Comparison of ENCODE assay signal across 12 cellular contexts in genomic region chr10:34792881-34793280, GRCh38. TPM values are rescaled to one million over a fixed set of nuclear protein-coding genes. Genes with fewer than 3 reads are reported as not detected.
DNase-seq lines count a peak whose midpoint lies in the region; ATAC-seq and TF ChIP-seq lines count a peak whose summit lies in the region.
"Had no signal": no experiment of that assay in that cellular context is flagged by ENCODE, and none has a peak within 500 bp of the region (broad histone marks: within the 10 kb centered on the region; RNA-seq: fewer than 3 reads in every experiment).

No MANE protein-coding gene starts in this region.

- no peak for TF ChIP-seq EP300 in suprapubic skin (IDR thresholded peaks at IDR 0.05)

- peaks cover 14% of the 10 kb centered on the region for H3K36me3 Mint-ChIP-seq in WTC11
- no peaks in the 10 kb centered on the region for H3K36me3 Mint-ChIP-seq in neural crest cell (ENCODE audit: low read depth)
- peaks cover 13% of the 10 kb centered on the region for H3K36me3 Mint-ChIP-seq in nephron progenitor cell (ENCODE audit: low read depth)
- H3K36me3 Mint-ChIP-seq: T-cell had no signal

- CTCF ChIA-PET in HEK293 (lab: Yijun Ruan, JAX), result interaction anchor here (0.8 kb wide), 1 partner anchor 75 kb away, joined by 3 read pairs; no protein-coding TSS in a partner anchor
- CTCF ChIA-PET in WTC11 (lab: Charles Lee), result interaction anchor here (0.6 to 2.6 kb wide), 5 partner anchors 21 to 85 kb away, joined by 3 to 16 read pairs (median 4); no protein-coding TSS in a partner anchor

- POLR2A ChIA-PET in HEK293 (lab: Yijun Ruan, JAX) (no interaction called here), WTC11 (lab: Charles Lee) (interaction anchor here (0.7 kb wide), 1 partner anchor 41 kb away, joined by 4 read pairs; no protein-coding TSS in a partner anchor)

- DNase-seq in NCI-H2081 (lab: John Stamatoyannopoulos, UW) (peak; percentile 24 to 62), NCI-H2081 treated with DMSO at 0.1 percent for 48 hours (lab: John Stamatoyannopoulos, UW) (no peak), WTC11 (ENCODE audit: low spot score) (no peak), neural crest cell (ENCODE audit: low read depth, low spot score) (no peak), nephron progenitor cell (no peak), suprapubic skin (ENCODE audit: low spot score in 2 of 2) (no peak)
- DNase-seq: KBM-7, NCI-H1436 treated with DMSO at 0.1 percent for 48 hours, T-cell had no signal

- peaks cover 0 to 3% of the 10 kb centered on the region in 2 experiments; a peak in 1 of 3 replicates for H3K36me3 ChIP-seq in HEK293 (ENCODE audit: control insufficient read depth in 2 of 2, insufficient read depth in 1 of 2, low read length in 2 of 2)
- H3K36me3 ChIP-seq in suprapubic skin, result no peaks in the 10 kb centered on the region

- TF ChIP-seq CTCF in HEK293 (tag by site-specific recombination; IDR thresholded peaks at IDR 0.05) (no peak), WTC11 (IDR thresholded peaks at IDR 0.05) (no peak), neural crest cell (conservative IDR thresholded peaks at IDR 0.05) (no peak), nephron progenitor cell (IDR thresholded peaks at IDR 0.05) (no peak), suprapubic skin (IDR thresholded peaks at IDR 0.05) (no peak)

- H3K9me3 Mint-ChIP-seq in WTC11, result peaks cover 4% of the 10 kb centered on the region; the same call in 1 of the 2 replicates
- no peaks in the 10 kb centered on the region for H3K9me3 Mint-ChIP-seq in neural crest cell
- no peaks in the 10 kb centered on the region for H3K9me3 Mint-ChIP-seq in nephron progenitor cell
- H3K9me3 Mint-ChIP-seq: T-cell had no signal

- H3K9me3 ChIP-seq in HEK293 (ENCODE audit: control insufficient read depth, insufficient read depth, low read depth, low read length) (no peaks in the 10 kb centered on the region), suprapubic skin (no peaks in the 10 kb centered on the region)

- H3K27me3 ChIP-seq in suprapubic skin, result no peaks in the 10 kb centered on the region

- 50% methylated on average over 7 of the region's 7 CpGs for WGBS in suprapubic skin

- H3K27me3 Mint-ChIP-seq in WTC11 (ENCODE audit: low read depth) (no peaks in the 10 kb centered on the region), neural crest cell (ENCODE audit: low read depth) (no peaks in the 10 kb centered on the region), nephron progenitor cell (ENCODE audit: low read depth, poor library complexity) (no peaks in the 10 kb centered on the region)

- no peak for TF ChIP-seq POLR2A in suprapubic skin (IDR thresholded peaks at IDR 0.05)

- H3K4me3 Mint-ChIP-seq in WTC11 (no peak overlapping the region), neural crest cell (no peak overlapping the region), nephron progenitor cell (no peak overlapping the region)
- H3K4me3 Mint-ChIP-seq: T-cell had no signal

- H3K27ac ChIP-seq in HEK293 (ENCODE audit: extremely low read depth, low read depth, low read length) (no peak overlapping the region), suprapubic skin (no peak overlapping the region)
- H3K27ac ChIP-seq: C4-2B had no signal

- H3K4me1 ChIP-seq in HEK293 (ENCODE audit: control insufficient read depth, insufficient read depth, low read length), result peaks cover 22% of the 10 kb centered on the region
- peaks cover 37% of the 10 kb centered on the region for H3K4me1 ChIP-seq in suprapubic skin

- ATAC-seq in WTC11 (no peak), HG03442 (IDR thresholded peaks at IDR 0.05; ENCODE audit: unreplicated experiment) (no peak)
- ATAC-seq: T-cell had no signal

- peak overlapping the region; percentile 77 for H3K27ac Mint-ChIP-seq in WTC11
- H3K27ac Mint-ChIP-seq in neural crest cell (ENCODE audit: unreplicated experiment), result peak overlapping the region; percentile 88
- H3K27ac Mint-ChIP-seq in nephron progenitor cell, result no peak overlapping the region
- H3K27ac Mint-ChIP-seq: T-cell had no signal

- H3K4me3 ChIP-seq in HEK293 (ENCODE audit: low read depth, low read length), result no peak overlapping the region
- no peak overlapping the region for H3K4me3 ChIP-seq in suprapubic skin

- H3K4me1 Mint-ChIP-seq in WTC11 (peaks cover 48% of the 10 kb centered on the region), neural crest cell (peaks cover 32% of the 10 kb centered on the region), nephron progenitor cell (peaks cover 66% of the 10 kb centered on the region)
- H3K4me1 Mint-ChIP-seq: T-cell had no signal

TF ChIP-seq in HEK293, 187 proteins besides CTCF, POLR2A, EP300 and RAD21:
- TF ChIP-seq PRDM4 (tag by site-specific recombination; IDR thresholded peaks at IDR 0.05), result no peak
- peak; percentile 91 for TF ChIP-seq ZIC2 (tag by site-specific recombination; IDR thresholded peaks at IDR 0.05)

TF ChIP-seq in WTC11, 78 proteins besides CTCF, POLR2A, EP300 and RAD21:
- TF ChIP-seq ZNF121 (CRISPR knock-in tag; IDR thresholded peaks at IDR 0.05) (no peak), ZNF423 (CRISPR knock-in tag; IDR thresholded peaks at IDR 0.05) (peak; percentile 85)
TF ChIP-seq in WTC11: peak in this region for 1.

RNA-seq across cellular contexts. Expression of gene PARD3, which starts 22.2 kb away (rescaled TPM):
- total RNA-seq in WTC11 (2021) (44.9 to 51.8 TPM (median 47.0 TPM) in 3 replicates), neural crest cell (50.1 and 51.2 TPM in 2 replicates), suprapubic skin (100 to 1,000 TPM; 115 to 226 (median 141) TPM)

Comparison
In these comparisons a context has a peak if more than half of its experiments do, and no peak if none do; other contexts are left out.
1. DNase-seq: peak in NCI-H2081 (2 of 2); none in NCI-H2081 treated with DMSO at 0.1 percent for 48 hours (single experiment), WTC11 (single experiment), neural crest cell (single experiment), nephron progenitor cell (single experiment) and suprapubic skin (0 of 2).